Comparison of ENCODE assay signal across 14 cellular contexts in genomic region chr5:141880961-141881801, GRCh38. TPM values are rescaled to one million over a fixed set of nuclear protein-coding genes. Genes with fewer than 3 reads are reported as not detected.
DNase-seq lines count a peak whose midpoint lies in the region; ATAC-seq, FAIRE-seq and TF ChIP-seq lines count a peak whose summit lies in the region.
"Had no signal": no experiment of that assay in that cellular context is flagged by ENCODE, and none has a peak within 500 bp of the region (broad histone marks: within the 10 kb centered on the region; RNA-seq: fewer than 3 reads in every experiment).

No MANE protein-coding gene starts in this region.

- no TSS peak for BruUV-seq in K562 (replicated peaks; lab: Mats Ljungman, UMichigan)

- no peak overlapping the region for H2AFZ ChIP-seq in K562 (ENCODE audit: low read depth, low read length)

- 2% methylated on average over 8 of the region's 8 CpGs for WGBS in K562 (ENCODE audit: insufficient coverage, low coverage, missing lambda C conversion rate)
- WGBS in spleen, 5 donors: 43 to 55% (median 45%) methylated on average over 8 of the region's 8 CpGs

- no peaks in the 10 kb centered on the region for H3K36me3 ChIP-seq in HEK293 (ENCODE audit: control insufficient read depth in 2 of 2, insufficient read depth in 1 of 2, low read length in 2 of 2)
- H3K36me3 ChIP-seq in K562 (ENCODE audit: control insufficient read depth, insufficient read depth, low read length): no peaks in the 10 kb centered on the region
- no peaks in the 10 kb centered on the region for H3K36me3 ChIP-seq in spleen

- no peak for TF ChIP-seq POLR2A in K562 (conservative IDR thresholded peaks at IDR 0.05)
- TF ChIP-seq POLR2A in spleen (IDR thresholded peaks at IDR 0.05): no peak

- in situ Hi-C loops in K562 (cut with MboI): loop anchor here (5.0 kb wide), 2 partner anchors 76 to 174 kb away; partner anchors contain the start of gene PCDH12

- DNase-seq in K562 (ENCODE audit: extremely low read depth in 1 of 4, low spot score in 3 of 4) (no peak), spleen (peak; percentile 41), T-helper 9 cell (no peak)
- DNase-seq: Caco-2; cortex of kidney; naive thymus-derived CD4-positive, alpha-beta T cell; NCI-H1930; stimulated activated CD4-positive, alpha-beta T cell treated with anti-CD3 and anti-CD28 coated beads, Interleukin-1b, Interleukin-23, amount 100 ng/mL, for 48 hours; stimulated activated naive CD8-positive, alpha-beta T cell treated with anti-CD3 and anti-CD28 coated beads, Interleukin-15, Interleukin-2, amounts not matched to agents 100 U/mL and 50 U/mL, for 24 hours had no signal

- TF ChIP-seq CTCF in HEK293 (tag by site-specific recombination; IDR thresholded peaks at IDR 0.05) (no peak), K562 (IDR thresholded peaks at IDR 0.05 in 2 of 3, conservative IDR thresholded peaks at IDR 0.05 in 1 of 3; ENCODE audit: insufficient read depth in 2 of 3, low read depth in 1 of 3, low read length in 3 of 3) (no peak), spleen (IDR thresholded peaks at IDR 0.05 in 8 of 11, conservative IDR thresholded peaks at IDR 0.05 in 3 of 11) (no peak)

- POLR2A ChIA-PET in HEK293 (lab: Yijun Ruan, JAX): interaction anchor here (1.0 to 1.5 kb wide), 2 partner anchors 31 to 42 kb away, joined by 4 to 7 read pairs; partner anchors contain the start of gene DELE1
- POLR2A ChIA-PET in K562 (lab: Yijun Ruan, JAX): interaction anchor here (1.1 kb wide), 1 partner anchor 10 kb away, joined by 3 read pairs; no protein-coding TSS in a partner anchor

- no peak overlapping the region for H3K9ac ChIP-seq in K562 (ENCODE audit: insufficient read depth in 1 of 2, low read depth in 2 of 2, low read length in 2 of 2)

- CTCF ChIA-PET in HEK293 (lab: Yijun Ruan, JAX): interaction anchor here (0.6 to 10.1 kb wide), 11 partner anchors 10 to 816 kb away, joined by 3 to 104 read pairs (median 5); partner anchors contain the start of gene DELE1
- CTCF ChIA-PET in K562 (lab: Yijun Ruan, JAX; ENCODE audit: low intra/inter-chr PET ratio): no interaction called here

- no peak overlapping the region for H3K4me3 ChIP-seq in HEK293 (ENCODE audit: low read depth, low read length)
- H3K4me3 ChIP-seq in K562: no peak overlapping the region
- peak overlapping the region; percentile 11; the same call in 1 of the 2 replicates for H3K4me3 ChIP-seq in iPS-18c (ENCODE audit: insufficient read depth, low read depth, low read length)
- H3K4me3 ChIP-seq in spleen: no peak overlapping the region

- H3K9me3 ChIP-seq in HEK293 (ENCODE audit: control insufficient read depth, insufficient read depth, low read depth, low read length): no peaks in the 10 kb centered on the region
- no peaks in the 10 kb centered on the region for H3K9me3 ChIP-seq in K562 (replicated peaks; ENCODE audit: control insufficient read depth, insufficient read depth, low read depth, low read length)
- no peaks in the 10 kb centered on the region for H3K9me3 ChIP-seq in iPS-18c (ENCODE audit: control insufficient read depth, insufficient read depth, low read length)
- no peaks in the 10 kb centered on the region for H3K9me3 ChIP-seq in spleen
- H3K9me3 ChIP-seq: Caco-2 had no signal

- H3K27ac ChIP-seq in HEK293 (ENCODE audit: extremely low read depth, low read depth, low read length) (no peak overlapping the region), K562 (ENCODE audit: extremely low read depth, low read depth, low read length) (no peak overlapping the region), spleen (no peak overlapping the region)

- no peak for TF ChIP-seq EP300 in K562 (IDR thresholded peaks at IDR 0.05; ENCODE audit: low read length)

- intact Hi-C loops in K562 (cut with micrococcal nuclease): no loop called here
- intact Hi-C loops in spleen (cut with DNase I; ENCODE audit: low total_unique reads): loop anchor here (10.0 kb wide), 1 partner anchor 74 kb away; the partner anchor contains the start of gene PCDH12

- no peak for TF ChIP-seq RAD21 in K562 (CRISPR knock-in tag; conservative IDR thresholded peaks at IDR 0.05 in 1 of 2, IDR thresholded peaks at IDR 0.05 in 1 of 2)

- H3K4me1 ChIP-seq in HEK293 (ENCODE audit: control insufficient read depth, insufficient read depth, low read length): peaks cover 8% of the 10 kb centered on the region
- peaks cover 30 to 41% of the 10 kb centered on the region in 2 experiments; a peak in 4 of 5 replicates for H3K4me1 ChIP-seq in K562 (replicated peaks in 1 of 2; ENCODE audit: control insufficient read depth in 2 of 2, insufficient read depth in 2 of 2, low read length in 2 of 2)
- peaks cover 29 to 50% (median 37%) of the 10 kb centered on the region in 6 donors for H3K4me1 ChIP-seq in spleen

- no peak overlapping the region for H3K4me2 ChIP-seq in K562 (ENCODE audit: insufficient read depth, low read length)

- H4K20me1 ChIP-seq in K562 (replicated peaks; ENCODE audit: control insufficient read depth, insufficient read depth, low read length): peaks cover 31% of the 10 kb centered on the region

- no peak for ATAC-seq in K562
- ATAC-seq in HG03159 (IDR thresholded peaks at IDR 0.05; ENCODE audit: unreplicated experiment): no peak
- ATAC-seq in HG02571 (IDR thresholded peaks at IDR 0.05; ENCODE audit: unreplicated experiment): no peak
- ATAC-seq: naive thymus-derived CD4-positive, alpha-beta T cell; stimulated activated naive CD8-positive, alpha-beta T cell treated with anti-CD3 and anti-CD28 coated beads, Interleukin-15, Interleukin-2, amounts not matched to agents 100 U/mL and 50 U/mL, for 24 hours had no signal

- H3K27me3 ChIP-seq in K562 (ENCODE audit: control insufficient read depth in 2 of 2, insufficient read depth in 2 of 2, low read length in 2 of 2) (peaks cover 20 to 57% of the 10 kb centered on the region in 2 experiments), spleen (replicated peaks in 1 of 7) (peaks cover 20 to 100% (median 66%) of the 10 kb centered on the region in 7 donors)

- H3K79me2 ChIP-seq in K562 (ENCODE audit: control insufficient read depth, insufficient read depth, low read length): no peaks in the 10 kb centered on the region

- H3K9me1 ChIP-seq in K562 (ENCODE audit: control insufficient read depth, insufficient read depth, low read length): peaks cover 3% of the 10 kb centered on the region

- FAIRE-seq in K562 (lab: Jason Lieb, UNC): no peak
- FAIRE-seq: GM18507 had no signal

TF ChIP-seq in K562, 482 proteins besides CTCF, POLR2A, EP300 and RAD21:
- TF ChIP-seq RFX1 (IDR thresholded peaks at IDR 0.05) (peak; percentile 62), ZNF263 (CRISPR knock-in tag; IDR thresholded peaks at IDR 0.05; ENCODE audit: borderline replicate concordance) (no peak)

RNA-seq across cellular contexts. Expression of gene PCDH1, which starts 3.0 kb away (rescaled TPM):
- total RNA-seq in K562 (2011; cell fraction: chromatin; rRNA removed; ENCODE audit: low replicate concordance): 3.9 and 10.2 TPM in 2 replicates
- total RNA-seq in K562 (2011; cell fraction: nucleolus; rRNA removed): 12.1 and 13.5 TPM in 2 replicates
- 6.8 and 8.7 TPM in 2 replicates for total RNA-seq in K562 (2011; cell fraction: nucleoplasm; rRNA removed)
- 3.3 and 3.6 TPM in 2 replicates for total RNA-seq in K562 (2014; rRNA removed)
- 0.77 and 1.1 TPM in 2 replicates for total RNA-seq in K562 (2014; rRNA removed; fragmentation: Illumina TruSeq; extraction: Trizol)
- total RNA-seq in K562 (2015; rRNA removed; fragmentation: Illumina TruSeq; extraction: Trizol): 0.80 and 1.1 TPM in 2 replicates
- 3.2 and 3.6 TPM in 2 replicates for total RNA-seq in K562 (2021)
- polyA plus RNA-seq in K562 (2011; rRNA removed): 1.1 and 2.3 TPM in 2 replicates
- 1.9 and 4.1 TPM in 2 replicates for polyA plus RNA-seq in K562 (2011; cell fraction: cytosol; rRNA removed)
- 0.95 and 3.6 TPM in 2 replicates for polyA plus RNA-seq in K562 (2011; cell fraction: nucleus; rRNA removed)
- polyA plus RNA-seq in K562 (2012): 1.5 and 1.6 TPM in 2 replicates
- 2.2 and 2.3 TPM in 2 replicates for polyA plus RNA-seq in K562 (2014; fragmentation: Illumina TruSeq; extraction: Trizol)
- polyA plus RNA-seq in K562 (2014; fragmentation: Nextera tagmentation; extraction: Ambion mirVana): under 1 TPM in 1 of 2 experiments, not detected in 1; 0.11 TPM
- polyA plus RNA-seq in K562 (2014; rRNA removed): 1.4 and 1.6 TPM in 2 replicates
- polyA minus RNA-seq in K562 (2011; rRNA and poly(A)+ RNA removed): 2.4 and 11.1 TPM in 2 replicates
- 2.3 and 6.8 TPM in 2 replicates for polyA minus RNA-seq in K562 (2011; cell fraction: cytosol; rRNA and poly(A)+ RNA removed)
- 1.6 and 2.2 TPM in 2 replicates for polyA minus RNA-seq in K562 (2011; cell fraction: nucleus; rRNA and poly(A)+ RNA removed)
- 10 to 100 TPM in 2 of 7 donors, 1 to 10 TPM in 5; 2.6 to 11.4 (median 7.4) TPM for total RNA-seq in spleen
- 1 to 10 TPM in 2 of 3 donors, under 1 TPM in 1; 0.30 to 2.2 (median 1.4) TPM for polyA plus RNA-seq in spleen

RNA-seq across cellular contexts. Expression of gene DELE1, which starts 42.5 kb away (rescaled TPM):
- 104 and 158 TPM in 2 replicates for total RNA-seq in K562 (2011; cell fraction: chromatin; rRNA removed; ENCODE audit: low replicate concordance)
- 66.7 and 84.5 TPM in 2 replicates for total RNA-seq in K562 (2011; cell fraction: nucleolus; rRNA removed)
- total RNA-seq in K562 (2011; cell fraction: nucleoplasm; rRNA removed): 76.9 and 103 TPM in 2 replicates
- total RNA-seq in K562 (2014; rRNA removed): 48.5 and 49.8 TPM in 2 replicates
- 29.2 and 34.0 TPM in 2 replicates for total RNA-seq in K562 (2014; rRNA removed; fragmentation: Illumina TruSeq; extraction: Trizol)
- 42.6 and 51.5 TPM in 2 replicates for total RNA-seq in K562 (2015; rRNA removed; fragmentation: Illumina TruSeq; extraction: Trizol)
- total RNA-seq in K562 (2021): 64.7 and 68.8 TPM in 2 replicates
- polyA plus RNA-seq in K562 (2011; rRNA removed): 73.0 and 100.0 TPM in 2 replicates
- 72.9 and 97.6 TPM in 2 replicates for polyA plus RNA-seq in K562 (2011; cell fraction: cytosol; rRNA removed)
- polyA plus RNA-seq in K562 (2011; cell fraction: nucleus; rRNA removed): 309 and 379 TPM in 2 replicates
- 49.1 and 105 TPM in 2 replicates for polyA plus RNA-seq in K562 (2012)
- polyA plus RNA-seq in K562 (2014; fragmentation: Illumina TruSeq; extraction: Trizol): 62.7 and 65.1 TPM in 2 replicates
- 10 to 100 TPM; 16.6 to 37.6 TPM for polyA plus RNA-seq in K562 (2014; fragmentation: Nextera tagmentation; extraction: Ambion mirVana)
- polyA plus RNA-seq in K562 (2014; rRNA removed): 66.3 and 74.4 TPM in 2 replicates
- polyA minus RNA-seq in K562 (2011; rRNA and poly(A)+ RNA removed): 30.3 and 39.6 TPM in 2 replicates
- 32.1 and 33.3 TPM in 2 replicates for polyA minus RNA-seq in K562 (2011; cell fraction: cytosol; rRNA and poly(A)+ RNA removed)
- 47.8 and 79.8 TPM in 2 replicates for polyA minus RNA-seq in K562 (2011; cell fraction: nucleus; rRNA and poly(A)+ RNA removed)
- total RNA-seq in spleen: 100 to 1,000 TPM; 101 to 194 (median 149) TPM
- polyA plus RNA-seq in spleen: 10 to 100 TPM; 36.1 to 83.3 (median 69.7) TPM

Comparison
In these comparisons a context has a peak if more than half of its experiments do, and no peak if none do; other contexts are left out.
1. Of the 44 proteins assayed by ChIP-seq in both K562 and HEK293: peak only in K562: none; only in HEK293: ZNF449; in both: none; in neither: 43.